In the genomic region with DNA sequence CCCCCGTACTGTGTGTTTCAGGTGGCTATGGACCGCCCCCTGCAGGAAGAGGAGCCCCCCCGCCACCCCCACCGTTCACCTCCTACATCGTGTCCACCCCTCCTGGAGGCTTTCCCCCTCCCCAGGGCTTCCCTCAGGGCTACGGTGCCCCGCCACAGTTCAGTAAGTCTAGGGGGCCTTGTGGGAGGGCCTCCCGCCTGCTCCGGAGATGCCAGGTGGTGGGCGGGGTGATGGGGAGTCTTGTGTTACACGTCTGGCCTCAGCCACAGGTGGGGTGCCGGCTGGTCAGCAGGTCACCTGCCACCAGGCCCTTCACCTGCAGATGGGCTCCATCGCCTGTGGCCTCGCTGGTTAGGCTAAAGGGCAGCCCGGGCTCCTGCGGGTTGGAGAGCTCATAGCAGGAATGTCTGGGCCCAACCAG, we compare ENCODE assay signal across 1 cellular context.
TF ChIP-seq lines count a peak whose summit lies in the region.

No MANE protein-coding gene starts in this region.

TF ChIP-seq in GM12878, 131 proteins besides CTCF, POLR2A, EP300 and RAD21:
- TF ChIP-seq SRF (IDR thresholded peaks at IDR 0.05; ENCODE audit: low read depth in 2 of 2, low read length in 2 of 2) = no peak
- TF ChIP-seq, protein P1, sequence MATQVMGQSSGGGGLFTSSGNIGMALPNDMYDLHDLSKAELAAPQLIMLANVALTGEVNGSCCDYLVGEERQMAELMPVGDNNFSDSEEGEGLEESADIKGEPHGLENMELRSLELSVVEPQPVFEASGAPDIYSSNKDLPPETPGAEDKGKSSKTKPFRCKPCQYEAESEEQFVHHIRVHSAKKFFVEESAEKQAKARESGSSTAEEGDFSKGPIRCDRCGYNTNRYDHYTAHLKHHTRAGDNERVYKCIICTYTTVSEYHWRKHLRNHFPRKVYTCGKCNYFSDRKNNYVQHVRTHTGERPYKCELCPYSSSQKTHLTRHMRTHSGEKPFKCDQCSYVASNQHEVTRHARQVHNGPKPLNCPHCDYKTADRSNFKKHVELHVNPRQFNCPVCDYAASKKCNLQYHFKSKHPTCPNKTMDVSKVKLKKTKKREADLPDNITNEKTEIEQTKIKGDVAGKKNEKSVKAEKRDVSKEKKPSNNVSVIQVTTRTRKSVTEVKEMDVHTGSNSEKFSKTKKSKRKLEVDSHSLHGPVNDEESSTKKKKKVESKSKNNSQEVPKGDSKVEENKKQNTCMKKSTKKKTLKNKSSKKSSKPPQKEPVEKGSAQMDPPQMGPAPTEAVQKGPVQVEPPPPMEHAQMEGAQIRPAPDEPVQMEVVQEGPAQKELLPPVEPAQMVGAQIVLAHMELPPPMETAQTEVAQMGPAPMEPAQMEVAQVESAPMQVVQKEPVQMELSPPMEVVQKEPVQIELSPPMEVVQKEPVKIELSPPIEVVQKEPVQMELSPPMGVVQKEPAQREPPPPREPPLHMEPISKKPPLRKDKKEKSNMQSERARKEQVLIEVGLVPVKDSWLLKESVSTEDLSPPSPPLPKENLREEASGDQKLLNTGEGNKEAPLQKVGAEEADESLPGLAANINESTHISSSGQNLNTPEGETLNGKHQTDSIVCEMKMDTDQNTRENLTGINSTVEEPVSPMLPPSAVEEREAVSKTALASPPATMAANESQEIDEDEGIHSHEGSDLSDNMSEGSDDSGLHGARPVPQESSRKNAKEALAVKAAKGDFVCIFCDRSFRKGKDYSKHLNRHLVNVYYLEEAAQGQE (IDR thresholded peaks at IDR 0.05; ENCODE audit: low read depth, low read length) = no peak
- TF ChIP-seq MTA3 (IDR thresholded peaks at IDR 0.05; ENCODE audit: borderline replicate concordance, low read length) = no peak
- TF ChIP-seq, protein P2, sequence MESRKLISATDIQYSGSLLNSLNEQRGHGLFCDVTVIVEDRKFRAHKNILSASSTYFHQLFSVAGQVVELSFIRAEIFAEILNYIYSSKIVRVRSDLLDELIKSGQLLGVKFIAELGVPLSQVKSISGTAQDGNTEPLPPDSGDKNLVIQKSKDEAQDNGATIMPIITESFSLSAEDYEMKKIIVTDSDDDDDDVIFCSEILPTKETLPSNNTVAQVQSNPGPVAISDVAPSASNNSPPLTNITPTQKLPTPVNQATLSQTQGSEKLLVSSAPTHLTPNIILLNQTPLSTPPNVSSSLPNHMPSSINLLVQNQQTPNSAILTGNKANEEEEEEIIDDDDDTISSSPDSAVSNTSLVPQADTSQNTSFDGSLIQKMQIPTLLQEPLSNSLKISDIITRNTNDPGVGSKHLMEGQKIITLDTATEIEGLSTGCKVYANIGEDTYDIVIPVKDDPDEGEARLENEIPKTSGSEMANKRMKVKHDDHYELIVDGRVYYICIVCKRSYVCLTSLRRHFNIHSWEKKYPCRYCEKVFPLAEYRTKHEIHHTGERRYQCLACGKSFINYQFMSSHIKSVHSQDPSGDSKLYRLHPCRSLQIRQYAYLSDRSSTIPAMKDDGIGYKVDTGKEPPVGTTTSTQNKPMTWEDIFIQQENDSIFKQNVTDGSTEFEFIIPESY (IDR thresholded peaks at IDR 0.05) = no peak
- TF ChIP-seq IKZF1 (conservative IDR thresholded peaks at IDR 0.05) = no peak
- no peak for TF ChIP-seq CHD1 (IDR thresholded peaks at IDR 0.05; ENCODE audit: low read depth, low read length)
- TF ChIP-seq, protein P3, sequence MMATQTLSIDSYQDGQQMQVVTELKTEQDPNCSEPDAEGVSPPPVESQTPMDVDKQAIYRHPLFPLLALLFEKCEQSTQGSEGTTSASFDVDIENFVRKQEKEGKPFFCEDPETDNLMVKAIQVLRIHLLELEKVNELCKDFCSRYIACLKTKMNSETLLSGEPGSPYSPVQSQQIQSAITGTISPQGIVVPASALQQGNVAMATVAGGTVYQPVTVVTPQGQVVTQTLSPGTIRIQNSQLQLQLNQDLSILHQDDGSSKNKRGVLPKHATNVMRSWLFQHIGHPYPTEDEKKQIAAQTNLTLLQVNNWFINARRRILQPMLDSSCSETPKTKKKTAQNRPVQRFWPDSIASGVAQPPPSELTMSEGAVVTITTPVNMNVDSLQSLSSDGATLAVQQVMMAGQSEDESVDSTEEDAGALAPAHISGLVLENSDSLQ (IDR thresholded peaks at IDR 0.05) = no peak
- TF ChIP-seq PAX5 (IDR thresholded peaks at IDR 0.05; ENCODE audit: borderline replicate concordance, low read depth, low read length) = no peak
- no peak for TF ChIP-seq JUNB (IDR thresholded peaks at IDR 0.05)
- no peak for TF ChIP-seq ZNF207 (IDR thresholded peaks at IDR 0.05; ENCODE audit: borderline replicate concordance)
- no peak for TF ChIP-seq IRF4 (IDR thresholded peaks at IDR 0.05; ENCODE audit: low read depth, low read length)
- TF ChIP-seq, protein P4, sequence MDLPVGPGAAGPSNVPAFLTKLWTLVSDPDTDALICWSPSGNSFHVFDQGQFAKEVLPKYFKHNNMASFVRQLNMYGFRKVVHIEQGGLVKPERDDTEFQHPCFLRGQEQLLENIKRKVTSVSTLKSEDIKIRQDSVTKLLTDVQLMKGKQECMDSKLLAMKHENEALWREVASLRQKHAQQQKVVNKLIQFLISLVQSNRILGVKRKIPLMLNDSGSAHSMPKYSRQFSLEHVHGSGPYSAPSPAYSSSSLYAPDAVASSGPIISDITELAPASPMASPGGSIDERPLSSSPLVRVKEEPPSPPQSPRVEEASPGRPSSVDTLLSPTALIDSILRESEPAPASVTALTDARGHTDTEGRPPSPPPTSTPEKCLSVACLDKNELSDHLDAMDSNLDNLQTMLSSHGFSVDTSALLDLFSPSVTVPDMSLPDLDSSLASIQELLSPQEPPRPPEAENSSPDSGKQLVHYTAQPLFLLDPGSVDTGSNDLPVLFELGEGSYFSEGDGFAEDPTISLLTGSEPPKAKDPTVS (IDR thresholded peaks at IDR 0.05; ENCODE audit: low read depth, low read length) = no peak
- no peak for TF ChIP-seq POU2F2 (IDR thresholded peaks at IDR 0.05; ENCODE audit: borderline replicate concordance, low read depth, low read length)
- no peak for TF ChIP-seq SP1 (IDR thresholded peaks at IDR 0.05; ENCODE audit: low read depth, low read length)
- TF ChIP-seq, protein P5, sequence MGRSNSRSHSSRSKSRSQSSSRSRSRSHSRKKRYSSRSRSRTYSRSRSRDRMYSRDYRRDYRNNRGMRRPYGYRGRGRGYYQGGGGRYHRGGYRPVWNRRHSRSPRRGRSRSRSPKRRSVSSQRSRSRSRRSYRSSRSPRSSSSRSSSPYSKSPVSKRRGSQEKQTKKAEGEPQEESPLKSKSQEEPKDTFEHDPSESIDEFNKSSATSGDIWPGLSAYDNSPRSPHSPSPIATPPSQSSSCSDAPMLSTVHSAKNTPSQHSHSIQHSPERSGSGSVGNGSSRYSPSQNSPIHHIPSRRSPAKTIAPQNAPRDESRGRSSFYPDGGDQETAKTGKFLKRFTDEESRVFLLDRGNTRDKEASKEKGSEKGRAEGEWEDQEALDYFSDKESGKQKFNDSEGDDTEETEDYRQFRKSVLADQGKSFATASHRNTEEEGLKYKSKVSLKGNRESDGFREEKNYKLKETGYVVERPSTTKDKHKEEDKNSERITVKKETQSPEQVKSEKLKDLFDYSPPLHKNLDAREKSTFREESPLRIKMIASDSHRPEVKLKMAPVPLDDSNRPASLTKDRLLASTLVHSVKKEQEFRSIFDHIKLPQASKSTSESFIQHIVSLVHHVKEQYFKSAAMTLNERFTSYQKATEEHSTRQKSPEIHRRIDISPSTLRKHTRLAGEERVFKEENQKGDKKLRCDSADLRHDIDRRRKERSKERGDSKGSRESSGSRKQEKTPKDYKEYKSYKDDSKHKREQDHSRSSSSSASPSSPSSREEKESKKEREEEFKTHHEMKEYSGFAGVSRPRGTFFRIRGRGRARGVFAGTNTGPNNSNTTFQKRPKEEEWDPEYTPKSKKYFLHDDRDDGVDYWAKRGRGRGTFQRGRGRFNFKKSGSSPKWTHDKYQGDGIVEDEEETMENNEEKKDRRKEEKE (IDR thresholded peaks at IDR 0.05) = no peak
- no peak for TF ChIP-seq EZH2 (IDR thresholded peaks at IDR 0.05; ENCODE audit: borderline replicate concordance, control insufficient read depth, low read depth, low read length)
- no peak for TF ChIP-seq CHD2 (IDR thresholded peaks at IDR 0.05; ENCODE audit: borderline replicate concordance, low read depth, low read length)
- no peak for TF ChIP-seq CEBPB (IDR thresholded peaks at IDR 0.05; ENCODE audit: borderline replicate concordance in 1 of 2, low read depth in 2 of 2, low read length in 2 of 2)
